Comparison of ENCODE assay signal across 14 cellular contexts in genomic region chr10:28875535-28876208, GRCh38.
DNase-seq lines count a peak whose midpoint lies in the region; ATAC-seq, FAIRE-seq and TF ChIP-seq lines count a peak whose summit lies in the region.
"Had no signal": no experiment of that assay in that cellular context is flagged by ENCODE, and none has a peak within 500 bp of the region (broad histone marks: within the 10 kb centered on the region; RNA-seq: fewer than 3 reads in every experiment).

No MANE protein-coding gene starts in this region.

- H3K4me3 Mint-ChIP-seq in H9: peak overlapping the region in 1 of 2 experiments; percentile 53; a peak in 3 of 5 replicates
- H3K4me3 Mint-ChIP-seq in astrocyte (ENCODE audit: unreplicated experiment): no peak overlapping the region
- H3K4me3 Mint-ChIP-seq: activated naive CD4-positive, alpha-beta T cell treated with anti-CD3 and anti-CD28 coated beads, Interleukin-2, amount 50 U/mL, for 24 hours had no signal

- no peak overlapping the region for H2BK20ac ChIP-seq in H9 (ENCODE audit: low read depth, low read length, poor library complexity, severe bottlenecking)

- no peak overlapping the region for H3K23ac ChIP-seq in H9 (ENCODE audit: insufficient read length, low read depth, low read length)

- no peak overlapping the region for H4K5ac ChIP-seq in H9 (ENCODE audit: insufficient read length, low read depth, low read length)

- H3K36me3 Mint-ChIP-seq in H9 (ENCODE audit: insufficient read depth in 1 of 3, low read depth in 3 of 3) (peaks cover 0 to 4% (median 0%) of the 10 kb centered on the region in 3 experiments; a peak in 1 of 7 replicates), astrocyte (ENCODE audit: low read depth, unreplicated experiment) (peaks cover 2% of the 10 kb centered on the region)
- H3K36me3 Mint-ChIP-seq: activated naive CD4-positive, alpha-beta T cell treated with anti-CD3 and anti-CD28 coated beads, Interleukin-2, amount 50 U/mL, for 24 hours had no signal

- no peaks in the 10 kb centered on the region for H3K4me1 ChIP-seq in H9 (ENCODE audit: insufficient read depth, low read length)
- H3K4me1 ChIP-seq in astrocyte (ENCODE audit: insufficient read depth, low read length): peaks cover 8% of the 10 kb centered on the region
- H3K4me1 ChIP-seq in iPS-18a (ENCODE audit: control insufficient read depth, low read depth, low read length): peaks cover 13% of the 10 kb centered on the region

- no peak overlapping the region for H4K91ac ChIP-seq in H9 (ENCODE audit: insufficient read length, low read depth, low read length)

- H3K4me2 ChIP-seq in H9 (ENCODE audit: insufficient read depth, insufficient read length, low read length) (peak overlapping the region; percentile 37), astrocyte (ENCODE audit: low read length) (peak overlapping the region; percentile 87)

- no peaks in the 10 kb centered on the region; a peak in 1 of 5 replicates for H3K9me3 Mint-ChIP-seq in H9
- peaks cover 1% of the 10 kb centered on the region for H3K9me3 Mint-ChIP-seq in astrocyte (ENCODE audit: unreplicated experiment)
- H3K9me3 Mint-ChIP-seq: activated naive CD4-positive, alpha-beta T cell treated with anti-CD3 and anti-CD28 coated beads, Interleukin-2, amount 50 U/mL, for 24 hours had no signal

- H3K4me3 ChIP-seq in astrocyte (ENCODE audit: insufficient read depth, low read depth, low read length): peak overlapping the region; percentile 54
- H3K4me3 ChIP-seq in iPS-18a (ENCODE audit: low read length): peak overlapping the region; percentile 44
- H3K4me3 ChIP-seq: gastrocnemius medialis, psoas muscle had no signal

- DNase-seq in H9: peak; percentile 54
- peak; percentile 83 for DNase-seq in astrocyte (ENCODE audit: low read depth)
- DNase-seq in posterior cingulate gyrus: peak in 6 of 10 donors; percentile 11 to 86 (median 35)
- no peak for DNase-seq in mesenteric fat pad (ENCODE audit: low spot score)
- DNase-seq in NCI-H187 treated with DMSO at 0.1 percent for 48 hours (lab: John Stamatoyannopoulos, UW): no peak
- no peak for DNase-seq in NOMO-1 (lab: John Stamatoyannopoulos, UW; ENCODE audit: unreplicated experiment in 2 of 2)
- DNase-seq: activated CD8-positive, alpha-beta memory T cell treated with anti-CD3 and anti-CD28 coated beads for 24 hours; dermis blood vessel endothelial cell; gastrocnemius medialis; psoas muscle had no signal

- TF ChIP-seq CTCF in H9 (conservative IDR thresholded peaks at IDR 0.05): no peak
- TF ChIP-seq CTCF in astrocyte (IDR thresholded peaks at IDR 0.05; ENCODE audit: insufficient read depth, low read depth, low read length): no peak

- intact Hi-C loops in posterior cingulate gyrus (cut with DNase I): loop anchor here (5.0 kb wide), 1 partner anchor 213 kb away; no protein-coding TSS in a partner anchor

- H4K20me1 ChIP-seq in H9 (ENCODE audit: control insufficient read depth, insufficient read depth, insufficient read length) (no peaks in the 10 kb centered on the region), astrocyte (ENCODE audit: insufficient read depth, low read length) (no peaks in the 10 kb centered on the region)

- no CpG with 5 or more reads among the region's 18 CpGs for WGBS in H9 (ENCODE audit: extremely low coverage, insufficient read length, low lambda C conversion rate)

- H2AFZ ChIP-seq in H9 (ENCODE audit: low read length): no peak overlapping the region
- H2AFZ ChIP-seq in astrocyte (ENCODE audit: low read depth, low read length): peak overlapping the region; percentile 71

- no peak overlapping the region for H2BK120ac ChIP-seq in H9 (ENCODE audit: low read depth, low read length, poor library complexity, severe bottlenecking)

- H3K9ac ChIP-seq in H9 (ENCODE audit: extremely low read depth, insufficient read length, low read length) (no peak overlapping the region), astrocyte (ENCODE audit: low read length) (peak overlapping the region; percentile 63), iPS-18a (ENCODE audit: low read length) (no peak overlapping the region)

- no peak overlapping the region for H3T11ph ChIP-seq in H9 (ENCODE audit: low read length)

- H3K27me3 Mint-ChIP-seq in H9 (ENCODE audit: low read depth) (peaks cover 4% of the 10 kb centered on the region; the same call in 1 of the 2 replicates), astrocyte (ENCODE audit: low read depth, unreplicated experiment) (no peaks in the 10 kb centered on the region)
- H3K27me3 Mint-ChIP-seq: activated naive CD4-positive, alpha-beta T cell treated with anti-CD3 and anti-CD28 coated beads, Interleukin-2, amount 50 U/mL, for 24 hours had no signal

- H4K8ac ChIP-seq in H9 (replicated peaks; ENCODE audit: insufficient read length, low read depth, low read length): no peak overlapping the region

- H3K23me2 ChIP-seq in H9 (ENCODE audit: insufficient read length, low read depth, low read length, poor library complexity, severe bottlenecking): no peaks in the 10 kb centered on the region

- no peaks in the 10 kb centered on the region for H3K9me3 ChIP-seq in H9 (ENCODE audit: control insufficient read depth, low read depth, low read length)
- no peaks in the 10 kb centered on the region for H3K9me3 ChIP-seq in astrocyte (ENCODE audit: insufficient read depth, low read depth, low read length)
- H3K9me3 ChIP-seq in iPS-18a (ENCODE audit: control insufficient read depth, low read depth, low read length): no peaks in the 10 kb centered on the region
- H3K9me3 ChIP-seq: gastrocnemius medialis, psoas muscle had no signal

- H3K79me2 ChIP-seq in H9 (ENCODE audit: insufficient read depth, low read length): no peaks in the 10 kb centered on the region
- no peaks in the 10 kb centered on the region for H3K79me2 ChIP-seq in astrocyte (ENCODE audit: insufficient read depth, low read length)

- no peak overlapping the region for H2BK15ac ChIP-seq in H9 (ENCODE audit: low read depth, low read length)

- H3K18ac ChIP-seq in H9 (ENCODE audit: insufficient read length, low read depth, low read length): peak overlapping the region; percentile 34

- no peak overlapping the region for H2BK12ac ChIP-seq in H9 (ENCODE audit: insufficient read length, low read depth, low read length)

- H3K14ac ChIP-seq in H9 (ENCODE audit: insufficient read depth, low read length): no peak overlapping the region

- no peak overlapping the region for H3K56ac ChIP-seq in H9 (ENCODE audit: insufficient read length, low read depth, low read length)

- H3K4me1 Mint-ChIP-seq in H9 (peaks cover 11 to 22% of the 10 kb centered on the region in 2 experiments), astrocyte (ENCODE audit: low read depth, unreplicated experiment) (peaks cover 13% of the 10 kb centered on the region)
- H3K4me1 Mint-ChIP-seq: activated naive CD4-positive, alpha-beta T cell treated with anti-CD3 and anti-CD28 coated beads, Interleukin-2, amount 50 U/mL, for 24 hours had no signal

- H3K27ac Mint-ChIP-seq in H9 (peak overlapping the region; percentile 5 to 29 (median 14); a peak in 3 of 7 replicates), astrocyte (ENCODE audit: unreplicated experiment) (peak overlapping the region; percentile 3)
- H3K27ac Mint-ChIP-seq: activated naive CD4-positive, alpha-beta T cell treated with anti-CD3 and anti-CD28 coated beads, Interleukin-2, amount 50 U/mL, for 24 hours had no signal

- no peaks in the 10 kb centered on the region for H3K79me1 ChIP-seq in H9 (ENCODE audit: insufficient read depth, low read depth, low read length, poor library complexity, severe bottlenecking)

- no peaks in the 10 kb centered on the region for H3K36me3 ChIP-seq in astrocyte (ENCODE audit: insufficient read depth, low read length)
- H3K36me3 ChIP-seq in iPS-18a (ENCODE audit: control insufficient read depth, low read depth, low read length): no peaks in the 10 kb centered on the region
- H3K36me3 ChIP-seq: gastrocnemius medialis had no signal

- H3K27me3 ChIP-seq in H9 (ENCODE audit: insufficient read depth, low read length) (no peaks in the 10 kb centered on the region), astrocyte (ENCODE audit: insufficient read depth, low read length) (no peaks in the 10 kb centered on the region), iPS-18a (ENCODE audit: control insufficient read depth, insufficient read depth, low read length) (peaks cover 8% of the 10 kb centered on the region)
- H3K27me3 ChIP-seq: gastrocnemius medialis had no signal

- FAIRE-seq in astrocyte (lab: Jason Lieb, UNC): no peak

- H2AK5ac ChIP-seq in H9 (ENCODE audit: insufficient read length, low read length): no peak overlapping the region

- H3K4ac ChIP-seq in H9 (ENCODE audit: low read depth, low read length): no peak overlapping the region

- H3K27ac ChIP-seq in H9 (ENCODE audit: insufficient read length, low read depth, low read length) (no peak overlapping the region), astrocyte (ENCODE audit: low read depth, low read length) (peak overlapping the region; percentile 45), iPS-18a (ENCODE audit: low read length) (no peak overlapping the region)
- H3K27ac ChIP-seq: C4-2B, gastrocnemius medialis, psoas muscle had no signal

- ATAC-seq in GM18511 (IDR thresholded peaks at IDR 0.05; ENCODE audit: unreplicated experiment): no peak
- ATAC-seq: gastrocnemius medialis, psoas muscle had no signal

- no peak overlapping the region for H2BK5ac ChIP-seq in H9 (ENCODE audit: insufficient read length, low read length)

Comparison
In these comparisons a context has a peak if more than half of its experiments do, and no peak if none do; other contexts are left out.
1. DNase-seq: peak in H9 (single experiment), astrocyte (single experiment) and posterior cingulate gyrus (6 of 10); none in mesenteric fat pad (single experiment), NCI-H187 treated with DMSO at 0.1 percent for 48 hours (single experiment) and NOMO-1 (0 of 2).